31 cellular contexts compared by ENCODE assay signal in genomic region chr15:40751745-40752144, GRCh38. TPM values are rescaled to one million over a fixed set of nuclear protein-coding genes. Genes with fewer than 3 reads are reported as not detected.
DNase-seq lines count a peak whose midpoint lies in the region; ATAC-seq, FAIRE-seq and TF ChIP-seq lines count a peak whose summit lies in the region.
"Had no signal": no experiment of that assay in that cellular context is flagged by ENCODE, and none has a peak within 500 bp of the region (broad histone marks: within the 10 kb centered on the region; RNA-seq: fewer than 3 reads in every experiment).

No MANE protein-coding gene starts in this region.

- TF ChIP-seq CTCF in Loucy (conservative IDR thresholded peaks at IDR 0.05; ENCODE audit: low read length) (no peak), osteoblast (IDR thresholded peaks at IDR 0.05; ENCODE audit: extremely low read depth, low read depth, low read length) (no peak)

- peak overlapping the region; percentile 98 for H3K27ac Mint-ChIP-seq in activated CD4-positive, alpha-beta T cell treated with anti-CD3 and anti-CD28 coated beads, Interleukin-2, amount 10 ng/mL, durations not matched to agents 7 days and 5 days
- H3K27ac Mint-ChIP-seq in effector memory CD8-positive, alpha-beta T cell: peak overlapping the region; percentile 41 to 98
- H3K27ac Mint-ChIP-seq: B cell, H9 had no signal

- H3K27me3 Mint-ChIP-seq in activated CD4-positive, alpha-beta T cell treated with anti-CD3 and anti-CD28 coated beads, Interleukin-2, amount 10 ng/mL, durations not matched to agents 7 days and 5 days: no peaks in the 10 kb centered on the region
- H3K27me3 Mint-ChIP-seq in effector memory CD8-positive, alpha-beta T cell: no peaks in the 10 kb centered on the region
- H3K27me3 Mint-ChIP-seq: B cell had no signal

- no peak for DNase-seq in activated CD4-positive, alpha-beta T cell treated with anti-CD3 and anti-CD28 coated beads, Interleukin-2, amount 10 ng/mL, durations not matched to agents 7 days and 5 days
- DNase-seq in activated CD4-positive, alpha-beta T cell treated with anti-CD3 and anti-CD28 coated beads for 4 hours: no peak
- DNase-seq in effector memory CD8-positive, alpha-beta T cell: no peak
- DNase-seq in osteoblast (ENCODE audit: insufficient read length, low spot score, missing footprints) (peak; percentile 44), kidney glomerular epithelial cell (lab: John Stamatoyannopoulos, UW) (no peak), NCI-H345 treated with DMSO at 0.1 percent for 48 hours (lab: John Stamatoyannopoulos, UW; ENCODE audit: unreplicated experiment) (no peak), small intestine (no peak)
- DNase-seq: Calu3; DMS79 treated with DMSO at 0.1 percent for 48 hours; GM23248; H9; MG63; NCI-H1105 treated with DMSO at 0.1 percent for 48 hours; NCI-H146; NCI-H2029; NCI-H446 treated with DMSO at 0.1 percent for 48 hours; NCI-H526; NCI-H82; NK-92 treated with Interleukin-12 subunit alpha and Interleukin-12 subunit beta, amount 100 ng/mL, for 24 hours; PC-3; Right ventricle myocardium superior had no signal

- peak overlapping the region; percentile 92 for H3K4me2 ChIP-seq in Loucy (ENCODE audit: low read depth, low read length, poor library complexity, severe bottlenecking)
- H3K4me2 ChIP-seq in osteoblast (ENCODE audit: insufficient read depth, low read length): no peak overlapping the region

- H3F3A ChIP-seq in Loucy (ENCODE audit: low read depth): peaks cover under 1% of the 10 kb centered on the region; the same call in 1 of the 2 replicates

- H2AFZ ChIP-seq in Loucy (ENCODE audit: low read length) (no peak overlapping the region), osteoblast (ENCODE audit: low read length) (no peak overlapping the region)
- H2AFZ ChIP-seq: GM23248 had no signal

- ATAC-seq in effector memory CD8-positive, alpha-beta T cell (replicated peaks): no peak
- ATAC-seq: HepG2, PC-3 had no signal

- H3K9ac ChIP-seq in Loucy (ENCODE audit: low read depth, low read length, poor library complexity, severe bottlenecking): peak overlapping the region; percentile 96
- H3K9ac ChIP-seq: GM23248 had no signal

- H3K36me3 ChIP-seq in Loucy (ENCODE audit: insufficient read depth, low read length): peaks cover 5% of the 10 kb centered on the region; the same call in 1 of the 2 replicates
- peaks cover 27% of the 10 kb centered on the region for H3K36me3 ChIP-seq in osteoblast (ENCODE audit: insufficient read depth, low read length)
- peaks cover 2% of the 10 kb centered on the region in 2 donors for H3K36me3 ChIP-seq in small intestine (ENCODE audit: control insufficient read depth in 2 of 2, insufficient read depth in 2 of 2, low read length in 2 of 2)

- POLR2A ChIA-PET in activated CD4-positive, alpha-beta T cell treated with anti-CD3 and anti-CD28 coated beads, Interleukin-2, amount 10 ng/mL, durations not matched to agents 7 days and 5 days (lab: Charles Lee): no interaction called here

- H4K20me1 ChIP-seq in Loucy (ENCODE audit: insufficient read depth, low read length, poor library complexity, severe bottlenecking): peaks cover 3% of the 10 kb centered on the region
- H4K20me1 ChIP-seq in osteoblast (ENCODE audit: insufficient read depth, low read length): peaks cover 11% of the 10 kb centered on the region

- no peak for FAIRE-seq in small intestine (lab: Jason Lieb, UNC)
- FAIRE-seq: GM12892, GM19239, HepG2 had no signal

- H3K4me3 Mint-ChIP-seq in activated CD4-positive, alpha-beta T cell treated with anti-CD3 and anti-CD28 coated beads, Interleukin-2, amount 10 ng/mL, durations not matched to agents 7 days and 5 days: no peak overlapping the region
- no peak overlapping the region for H3K4me3 Mint-ChIP-seq in effector memory CD8-positive, alpha-beta T cell
- H3K4me3 Mint-ChIP-seq: B cell, H9 had no signal

- H3K4me1 Mint-ChIP-seq in activated CD4-positive, alpha-beta T cell treated with anti-CD3 and anti-CD28 coated beads, Interleukin-2, amount 10 ng/mL, durations not matched to agents 7 days and 5 days: peaks cover 43% of the 10 kb centered on the region
- peaks cover 24 to 34% of the 10 kb centered on the region in 2 donors for H3K4me1 Mint-ChIP-seq in effector memory CD8-positive, alpha-beta T cell (ENCODE audit: low read depth in 2 of 2)

- WGBS in small intestine, 3 donors: 92 to 94% (median 93%) methylated on average over 12 of the region's 12 CpGs

- no peaks in the 10 kb centered on the region for H3K9me2 ChIP-seq in Loucy (replicated peaks; ENCODE audit: low read depth, low read length)

- CTCF ChIA-PET in activated CD4-positive, alpha-beta T cell treated with anti-CD3 and anti-CD28 coated beads, Interleukin-2, amount 10 ng/mL, durations not matched to agents 7 days and 5 days (lab: Charles Lee): interaction anchor here (1.6 to 2.1 kb wide), 2 partner anchors 8 to 17 kb away, joined by 6 read pairs; no protein-coding TSS in a partner anchor

- H3K4me1 ChIP-seq in Loucy (ENCODE audit: insufficient read depth, low read length, poor library complexity, severe bottlenecking) (peaks cover 33% of the 10 kb centered on the region), osteoblast (ENCODE audit: insufficient read depth, low read length) (peaks cover 10% of the 10 kb centered on the region), small intestine (ENCODE audit: control insufficient read depth in 2 of 2, insufficient read depth in 1 of 2, low read depth in 1 of 2, low read length in 1 of 2) (peaks cover 6 to 13% of the 10 kb centered on the region in 2 donors)

- H3K27me3 ChIP-seq in Loucy (ENCODE audit: insufficient read depth, low read length, poor library complexity, severe bottlenecking): no peaks in the 10 kb centered on the region
- no peaks in the 10 kb centered on the region for H3K27me3 ChIP-seq in osteoblast (ENCODE audit: insufficient read depth, low read length)
- H3K27me3 ChIP-seq in small intestine (ENCODE audit: control insufficient read depth in 2 of 2, insufficient read depth in 2 of 2, low read length in 2 of 2): no peaks in the 10 kb centered on the region
- H3K27me3 ChIP-seq: MG63, SJSA1 had no signal

- no peaks in the 10 kb centered on the region for H3K9me3 Mint-ChIP-seq in activated CD4-positive, alpha-beta T cell treated with anti-CD3 and anti-CD28 coated beads, Interleukin-2, amount 10 ng/mL, durations not matched to agents 7 days and 5 days
- H3K9me3 Mint-ChIP-seq in effector memory CD8-positive, alpha-beta T cell: no peaks in the 10 kb centered on the region
- H3K9me3 Mint-ChIP-seq: H9 had no signal

- H3K9me3 ChIP-seq in Loucy (ENCODE audit: insufficient read depth, low read depth, low read length): no peaks in the 10 kb centered on the region
- no peaks in the 10 kb centered on the region for H3K9me3 ChIP-seq in osteoblast (ENCODE audit: low read depth, low read length)
- H3K9me3 ChIP-seq in small intestine (ENCODE audit: control insufficient read depth, low read depth): no peaks in the 10 kb centered on the region
- H3K9me3 ChIP-seq: MG63, SJSA1 had no signal

- peaks cover 36% of the 10 kb centered on the region for H3K79me2 ChIP-seq in Loucy (ENCODE audit: insufficient read depth, low read length)
- H3K79me2 ChIP-seq in osteoblast (ENCODE audit: insufficient read depth, low read length): peaks cover 39% of the 10 kb centered on the region

- H3K27ac ChIP-seq in osteoblast (ENCODE audit: low read depth, low read length) (no peak overlapping the region), small intestine (ENCODE audit: low read depth in 1 of 2, low read length in 1 of 2) (no peak overlapping the region)
- H3K27ac ChIP-seq: 22Rv1, C4-2B, GM23248, SJSA1 had no signal

- peaks cover 46% of the 10 kb centered on the region for H3K36me3 Mint-ChIP-seq in activated CD4-positive, alpha-beta T cell treated with anti-CD3 and anti-CD28 coated beads, Interleukin-2, amount 10 ng/mL, durations not matched to agents 7 days and 5 days (ENCODE audit: low read depth)
- H3K36me3 Mint-ChIP-seq in effector memory CD8-positive, alpha-beta T cell (ENCODE audit: insufficient read depth): peaks cover 39% of the 10 kb centered on the region

- H3K4me3 ChIP-seq in Loucy (ENCODE audit: low read length, poor library complexity, severe bottlenecking) (no peak overlapping the region), osteoblast (ENCODE audit: insufficient read depth, low read length) (no peak overlapping the region), small intestine (ENCODE audit: low read depth in 1 of 2, low read length in 2 of 2) (no peak overlapping the region)
- H3K4me3 ChIP-seq: GM23248, MG63, SJSA1 had no signal

RNA-seq across cellular contexts. Expression of gene RMDN3, which starts 3.3 kb away (rescaled TPM):
- total RNA-seq in activated CD4-positive, alpha-beta T cell treated with anti-CD3 and anti-CD28 coated beads, Interleukin-2, amount 10 ng/mL, durations not matched to agents 7 days and 5 days: 10 to 100 TPM; 26.0 to 32.6 TPM
- 18.6 and 19.9 TPM in 2 replicates for total RNA-seq in osteoblast
- polyA plus RNA-seq in small intestine: 10 to 100 TPM; 36.6 to 80.8 (median 68.7) TPM

RNA-seq across cellular contexts. Expression of gene GCHFR, which starts 12.1 kb away (rescaled TPM):
- 10 to 100 TPM; 33.9 to 35.5 TPM for total RNA-seq in activated CD4-positive, alpha-beta T cell treated with anti-CD3 and anti-CD28 coated beads, Interleukin-2, amount 10 ng/mL, durations not matched to agents 7 days and 5 days
- 4.4 and 4.7 TPM in 2 replicates for total RNA-seq in osteoblast
- polyA plus RNA-seq in small intestine: 100 to 1,000 TPM in 2 of 3 donors, 10 to 100 TPM in 1; 96.7 to 150 (median 145) TPM

RNA-seq across cellular contexts. Expression of gene C15orf62, which starts 18.0 kb away (rescaled TPM):
- 1 to 10 TPM; 1.0 to 1.3 TPM for total RNA-seq in activated CD4-positive, alpha-beta T cell treated with anti-CD3 and anti-CD28 coated beads, Interleukin-2, amount 10 ng/mL, durations not matched to agents 7 days and 5 days
- under 0.01 and 0.29 TPM in 2 replicates for total RNA-seq in osteoblast
- under 1 TPM in 2 of 3 donors, not detected in 1; 0.88 to 0.89 TPM for polyA plus RNA-seq in small intestine
- total RNA-seq: GM23248, LHCN-M2, RPMI7951 had no signal

RNA-seq across cellular contexts. Expression of gene ZFYVE19, which starts 55.1 kb away (rescaled TPM):
- total RNA-seq in activated CD4-positive, alpha-beta T cell treated with anti-CD3 and anti-CD28 coated beads, Interleukin-2, amount 10 ng/mL, durations not matched to agents 7 days and 5 days: 10 to 100 TPM; 31.1 to 32.2 TPM
- 17.4 and 18.0 TPM in 2 replicates for total RNA-seq in osteoblast
- polyA plus RNA-seq in small intestine: 10 to 100 TPM; 28.8 to 94.6 (median 59.4) TPM

RNA-seq across cellular contexts. Expression of gene DNAJC17, which starts 55.5 kb away (rescaled TPM):
- total RNA-seq in activated CD4-positive, alpha-beta T cell treated with anti-CD3 and anti-CD28 coated beads, Interleukin-2, amount 10 ng/mL, durations not matched to agents 7 days and 5 days: 10 to 100 TPM; 42.2 to 44.3 TPM
- total RNA-seq in osteoblast: 14.8 and 15.6 TPM in 2 replicates
- polyA plus RNA-seq in small intestine: 10 to 100 TPM; 54.5 to 95.9 (median 63.8) TPM
